Comparison of ENCODE assay signal across 1 cellular context in genomic region chr11:60343094-60343704, GRCh38.
TF ChIP-seq lines count a peak whose summit lies in the region.

No MANE protein-coding gene starts in this region.

TF ChIP-seq in GM12878, 131 proteins besides CTCF, POLR2A, EP300 and RAD21 (continued from another document):
- TF ChIP-seq, protein P1, sequence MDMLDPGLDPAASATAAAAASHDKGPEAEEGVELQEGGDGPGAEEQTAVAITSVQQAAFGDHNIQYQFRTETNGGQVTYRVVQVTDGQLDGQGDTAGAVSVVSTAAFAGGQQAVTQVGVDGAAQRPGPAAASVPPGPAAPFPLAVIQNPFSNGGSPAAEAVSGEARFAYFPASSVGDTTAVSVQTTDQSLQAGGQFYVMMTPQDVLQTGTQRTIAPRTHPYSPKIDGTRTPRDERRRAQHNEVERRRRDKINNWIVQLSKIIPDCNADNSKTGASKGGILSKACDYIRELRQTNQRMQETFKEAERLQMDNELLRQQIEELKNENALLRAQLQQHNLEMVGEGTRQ (IDR thresholded peaks at IDR 0.05; ENCODE audit: borderline replicate concordance, low read depth, low read length): no peak
- TF ChIP-seq POLR2AphosphoS5 (IDR thresholded peaks at IDR 0.05; ENCODE audit: low read length): no peak
- no peak for TF ChIP-seq SIX5 (IDR thresholded peaks at IDR 0.05; ENCODE audit: low read depth, low read length, severe bottlenecking)
- peak; percentile 56; the same call in 1 of the 2 replicates for TF ChIP-seq SMC3 (IDR thresholded peaks at IDR 0.05; ENCODE audit: borderline replicate concordance, low read length)
- TF ChIP-seq YY1 (IDR thresholded peaks at IDR 0.05; ENCODE audit: low read depth, low read length): peak; percentile 30; the same call in 1 of the 2 replicates
